Comparison of ENCODE assay signal across 1 cellular context in the genomic region with DNA sequence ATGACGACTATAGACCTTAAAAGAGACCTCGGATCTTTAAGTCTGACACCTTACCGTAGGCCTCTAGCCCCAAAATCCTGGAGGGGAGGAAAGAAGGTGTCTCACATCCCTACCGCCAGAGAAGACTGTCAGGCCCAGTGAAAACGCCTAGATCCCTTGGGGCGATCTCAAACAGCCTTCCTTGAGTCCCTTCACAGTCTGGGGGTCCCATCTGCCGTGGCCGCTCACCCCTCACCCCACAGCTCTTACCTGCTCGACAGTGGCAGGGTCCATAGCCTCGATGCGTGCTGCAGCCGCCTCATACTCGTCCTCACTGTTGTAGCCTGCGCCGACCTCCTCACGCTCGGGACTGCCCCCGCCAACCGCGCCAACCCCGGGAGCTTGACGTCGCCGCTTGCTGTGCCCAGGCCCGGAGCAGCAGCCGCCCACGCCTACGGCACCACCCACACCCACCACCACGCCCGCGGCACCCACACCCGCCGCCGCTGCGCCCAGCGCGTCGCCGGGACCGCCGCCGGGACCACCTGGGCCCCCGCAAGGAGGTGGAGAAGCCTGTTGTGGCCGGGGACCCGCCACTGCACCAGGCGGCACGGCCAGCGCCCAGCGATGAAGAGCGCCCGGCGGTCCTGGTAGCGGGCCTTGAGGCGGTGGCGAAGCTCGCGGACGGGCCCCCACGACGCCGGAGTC.
A peak's percentile ranks its signal among the peaks of the same experiment; 100 is the strongest.
TF ChIP-seq lines count a peak whose summit lies in the region.

No MANE protein-coding gene starts in this region.

TF ChIP-seq in IMR-90, 13 proteins besides CTCF, POLR2A, EP300 and RAD21:
- TF ChIP-seq MAFK (IDR thresholded peaks at IDR 0.05; ENCODE audit: low read depth, low read length) (no peak), FOS (IDR thresholded peaks at IDR 0.05; ENCODE audit: low read depth, low read length) (no peak), SMC3 (IDR thresholded peaks at IDR 0.05; ENCODE audit: low read depth, low read length) (no peak), CHD1 (IDR thresholded peaks at IDR 0.05; ENCODE audit: low read depth, low read length) (no peak), MAZ (IDR thresholded peaks at IDR 0.05; ENCODE audit: borderline replicate concordance, low read depth, low read length) (peak; percentile 11; the same call in 1 of the 2 replicates), CEBPB (IDR thresholded peaks at IDR 0.05; ENCODE audit: low read depth, low read length) (no peak)
- TF ChIP-seq, protein P1, sequence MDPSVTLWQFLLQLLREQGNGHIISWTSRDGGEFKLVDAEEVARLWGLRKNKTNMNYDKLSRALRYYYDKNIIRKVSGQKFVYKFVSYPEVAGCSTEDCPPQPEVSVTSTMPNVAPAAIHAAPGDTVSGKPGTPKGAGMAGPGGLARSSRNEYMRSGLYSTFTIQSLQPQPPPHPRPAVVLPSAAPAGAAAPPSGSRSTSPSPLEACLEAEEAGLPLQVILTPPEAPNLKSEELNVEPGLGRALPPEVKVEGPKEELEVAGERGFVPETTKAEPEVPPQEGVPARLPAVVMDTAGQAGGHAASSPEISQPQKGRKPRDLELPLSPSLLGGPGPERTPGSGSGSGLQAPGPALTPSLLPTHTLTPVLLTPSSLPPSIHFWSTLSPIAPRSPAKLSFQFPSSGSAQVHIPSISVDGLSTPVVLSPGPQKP (IDR thresholded peaks at IDR 0.05; ENCODE audit: borderline replicate concordance, low read depth, low read length): no peak
